In the genomic region with DNA sequence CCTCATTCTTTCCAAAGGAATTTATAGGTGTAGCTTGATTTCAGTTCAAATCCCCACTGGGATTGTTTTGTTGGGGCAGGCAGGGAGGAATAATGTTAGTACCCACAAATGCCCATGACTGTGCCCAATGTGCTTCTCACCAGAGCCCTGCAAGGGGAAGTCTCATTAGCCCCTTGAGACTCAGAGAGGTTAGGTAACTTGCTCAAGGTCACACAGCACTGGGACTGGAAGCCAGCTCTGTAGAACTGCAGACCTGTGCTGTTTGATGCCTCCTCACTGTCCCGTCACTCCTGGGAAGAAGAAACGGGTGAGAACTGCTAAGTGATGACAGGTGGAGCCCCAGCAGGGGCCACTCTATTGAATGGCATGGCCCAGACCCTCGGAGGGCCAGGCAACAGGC, we compare ENCODE assay signal across 1 cellular context.
TF ChIP-seq lines count a peak whose summit lies in the region.

No MANE protein-coding gene starts in this region.

TF ChIP-seq in WTC11, 78 proteins besides CTCF, POLR2A, EP300 and RAD21 (continued from another document):
- TF ChIP-seq, protein P1, sequence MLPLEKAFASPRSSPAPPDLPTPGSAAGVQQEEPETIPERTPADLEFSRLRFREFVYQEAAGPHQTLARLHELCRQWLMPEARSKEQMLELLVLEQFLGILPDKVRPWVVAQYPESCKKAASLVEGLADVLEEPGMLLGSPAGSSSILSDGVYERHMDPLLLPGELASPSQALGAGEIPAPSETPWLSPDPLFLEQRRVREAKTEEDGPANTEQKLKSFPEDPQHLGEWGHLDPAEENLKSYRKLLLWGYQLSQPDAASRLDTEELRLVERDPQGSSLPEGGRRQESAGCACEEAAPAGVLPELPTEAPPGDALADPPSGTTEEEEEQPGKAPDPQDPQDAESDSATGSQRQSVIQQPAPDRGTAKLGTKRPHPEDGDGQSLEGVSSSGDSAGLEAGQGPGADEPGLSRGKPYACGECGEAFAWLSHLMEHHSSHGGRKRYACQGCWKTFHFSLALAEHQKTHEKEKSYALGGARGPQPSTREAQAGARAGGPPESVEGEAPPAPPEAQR (CRISPR knock-in tag; IDR thresholded peaks at IDR 0.05), result no peak
- TF ChIP-seq, protein P2, sequence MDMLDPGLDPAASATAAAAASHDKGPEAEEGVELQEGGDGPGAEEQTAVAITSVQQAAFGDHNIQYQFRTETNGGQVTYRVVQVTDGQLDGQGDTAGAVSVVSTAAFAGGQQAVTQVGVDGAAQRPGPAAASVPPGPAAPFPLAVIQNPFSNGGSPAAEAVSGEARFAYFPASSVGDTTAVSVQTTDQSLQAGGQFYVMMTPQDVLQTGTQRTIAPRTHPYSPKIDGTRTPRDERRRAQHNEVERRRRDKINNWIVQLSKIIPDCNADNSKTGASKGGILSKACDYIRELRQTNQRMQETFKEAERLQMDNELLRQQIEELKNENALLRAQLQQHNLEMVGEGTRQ (CRISPR knock-in tag; IDR thresholded peaks at IDR 0.05), result no peak
- no peak for TF ChIP-seq FOXJ3 (CRISPR knock-in tag; IDR thresholded peaks at IDR 0.05; ENCODE audit: borderline replicate concordance)
- no peak for TF ChIP-seq FOXP1 (CRISPR knock-in tag; IDR thresholded peaks at IDR 0.05; ENCODE audit: borderline replicate concordance)
